ENCODE assay signal across 3 cellular contexts in the genomic region with DNA sequence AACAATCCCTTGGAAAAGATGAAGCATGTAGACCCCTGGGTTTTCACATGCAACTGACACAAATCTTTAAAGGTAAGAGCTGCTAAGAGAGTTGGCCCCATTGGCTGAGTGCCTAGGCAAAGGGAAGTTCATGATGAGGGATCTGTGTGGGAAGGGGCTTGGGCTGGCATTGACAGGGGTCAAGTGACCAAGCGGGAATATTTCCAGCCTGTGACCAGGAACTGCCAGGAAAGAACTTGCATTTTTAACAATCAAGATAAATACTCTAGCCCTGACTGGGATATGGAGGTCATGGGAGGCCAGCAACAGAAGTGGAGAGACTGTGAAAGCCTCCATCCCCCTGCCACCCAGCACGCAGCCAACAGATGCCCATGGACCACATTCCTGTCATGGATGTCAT.
"Had no signal": no experiment of that assay in that cellular context is flagged by ENCODE, and none has a peak within 500 bp of the region (broad histone marks: within the 10 kb centered on the region; RNA-seq: fewer than 3 reads in every experiment).

No MANE protein-coding gene starts in this region.

- ATAC-seq: GM12878 had no signal

- DNase-seq: GDM1, GF-D8 had no signal

- H3K4me3 ChIP-seq: GM12878 had no signal
